ENCODE assay signal across 18 cellular contexts in genomic region chr1:51732701-51733425, GRCh38.
DNase-seq lines count a peak whose midpoint lies in the region; ATAC-seq, FAIRE-seq and TF ChIP-seq lines count a peak whose summit lies in the region.
"Had no signal": no experiment of that assay in that cellular context is flagged by ENCODE, and none has a peak within 500 bp of the region (broad histone marks: within the 10 kb centered on the region; RNA-seq: fewer than 3 reads in every experiment).

No MANE protein-coding gene starts in this region.

- no peaks in the 10 kb centered on the region for H3K9me3 Mint-ChIP-seq in astrocyte (ENCODE audit: unreplicated experiment)
- H3K9me3 Mint-ChIP-seq in natural killer cell = no peaks in the 10 kb centered on the region
- H3K9me3 Mint-ChIP-seq in H9 = no peaks in the 10 kb centered on the region; a peak in 1 of 5 replicates
- H3K9me3 Mint-ChIP-seq in activated T-helper 1 cell treated with anti-CD3 and anti-CD28 coated beads, Interleukin-12 subunit alpha, Interleukin-12 subunit beta, Interleukin-2, Interleukin-4 antibody, amounts not matched to agents 30 ng/mL and 10 ng/mL and 1 ng/mL, durations not matched to agents 14 hours and 24 hours and 36 hours = no peaks in the 10 kb centered on the region
- H3K9me3 Mint-ChIP-seq: activated naive CD4-positive, alpha-beta T cell treated with anti-CD3 and anti-CD28 coated beads, Interleukin-2, amount 50 U/mL, for 72 hours had no signal

- no peak for FAIRE-seq in astrocyte (lab: Jason Lieb, UNC)
- FAIRE-seq: endometrium, GM18507 had no signal

- peaks cover 0 to 87% (median 62%) of the 10 kb centered on the region in 12 donors for H3K4me1 ChIP-seq in heart left ventricle
- peaks cover 30% of the 10 kb centered on the region for H3K4me1 ChIP-seq in astrocyte (ENCODE audit: insufficient read depth, low read length)
- H3K4me1 ChIP-seq in upper lobe of left lung = peaks cover 33 to 63% (median 48%) of the 10 kb centered on the region in 4 donors
- peaks cover 4% of the 10 kb centered on the region; the same call in 1 of the 2 replicates for H3K4me1 ChIP-seq in H9 (ENCODE audit: insufficient read depth, low read length)

- no peak overlapping the region for H3T11ph ChIP-seq in H9 (ENCODE audit: low read length)

- H3K27ac Mint-ChIP-seq in astrocyte (ENCODE audit: unreplicated experiment) = no peak overlapping the region
- H3K27ac Mint-ChIP-seq in natural killer cell = peak overlapping the region; percentile 1 to 15
- H3K27ac Mint-ChIP-seq in H9 = peak overlapping the region in 1 of 3 experiments; percentile 28; a peak in 1 of 7 replicates
- no peak overlapping the region for H3K27ac Mint-ChIP-seq in activated T-helper 1 cell treated with anti-CD3 and anti-CD28 coated beads, Interleukin-12 subunit alpha, Interleukin-12 subunit beta, Interleukin-2, Interleukin-4 antibody, amounts not matched to agents 30 ng/mL and 10 ng/mL and 1 ng/mL, durations not matched to agents 14 hours and 24 hours and 36 hours
- H3K27ac Mint-ChIP-seq: activated CD4-positive, alpha-beta T cell treated with anti-CD3 and anti-CD28 coated beads for 36 hours; activated naive CD4-positive, alpha-beta T cell treated with anti-CD3 and anti-CD28 coated beads, Interleukin-2, amount 50 U/mL, for 72 hours had no signal

- no peak overlapping the region for H3K14ac ChIP-seq in H9 (ENCODE audit: insufficient read depth, low read length)

- no peak overlapping the region for H2BK12ac ChIP-seq in H9 (ENCODE audit: insufficient read length, low read depth, low read length)

- no peak overlapping the region for H2AFZ ChIP-seq in astrocyte (ENCODE audit: low read depth, low read length)
- H2AFZ ChIP-seq in H9 (ENCODE audit: low read length) = no peak overlapping the region

- no peak for TF ChIP-seq EP300 in upper lobe of left lung (IDR thresholded peaks at IDR 0.05)

- no peak overlapping the region for H4K5ac ChIP-seq in H9 (ENCODE audit: insufficient read length, low read depth, low read length)

- H3K9me3 ChIP-seq in heart left ventricle (no peaks in the 10 kb centered on the region), astrocyte (ENCODE audit: insufficient read depth, low read depth, low read length) (no peaks in the 10 kb centered on the region), upper lobe of left lung (no peaks in the 10 kb centered on the region), H9 (ENCODE audit: control insufficient read depth, low read depth, low read length) (no peaks in the 10 kb centered on the region)
- H3K9me3 ChIP-seq: lower lobe of right lung, neutrophil, upper lobe of right lung had no signal

- no peak for DNase-seq in heart left ventricle
- DNase-seq in Right ventricle myocardium superior = no peak
- no peak for DNase-seq in astrocyte (ENCODE audit: low read depth)
- DNase-seq in natural killer cell = no peak
- DNase-seq in upper lobe of left lung = no peak
- no peak for DNase-seq in H9
- no peak for DNase-seq in activated T-helper 1 cell treated with anti-CD3 and anti-CD28 coated beads, Interleukin-12 subunit alpha, Interleukin-12 subunit beta, Interleukin-2, Interleukin-4 antibody, amounts not matched to agents 30 ng/mL and 10 ng/mL and 1 ng/mL, durations not matched to agents 14 hours and 24 hours and 36 hours (ENCODE audit: low spot score)
- DNase-seq in COLO829 (ENCODE audit: low spot score) = no peak
- DNase-seq: activated CD4-positive, alpha-beta T cell treated with anti-CD3 and anti-CD28 coated beads for 36 hours; foreskin fibroblast; lower lobe of right lung; MV-4-11; SHP77; upper lobe of right lung had no signal

- H4K91ac ChIP-seq in H9 (ENCODE audit: insufficient read length, low read depth, low read length) = no peak overlapping the region

- H3K79me1 ChIP-seq in H9 (ENCODE audit: insufficient read depth, low read depth, low read length, poor library complexity, severe bottlenecking) = peaks cover 7% of the 10 kb centered on the region

- no peak overlapping the region for H3K18ac ChIP-seq in H9 (ENCODE audit: insufficient read length, low read depth, low read length)

- no peak overlapping the region for H3K4me3 ChIP-seq in heart left ventricle
- H3K4me3 ChIP-seq in astrocyte (ENCODE audit: insufficient read depth, low read depth, low read length) = no peak overlapping the region
- H3K4me3 ChIP-seq in upper lobe of left lung = no peak overlapping the region
- H3K4me3 ChIP-seq: lower lobe of right lung, upper lobe of right lung had no signal

- TF ChIP-seq POLR2A in heart left ventricle (IDR thresholded peaks at IDR 0.05) = no peak
- TF ChIP-seq POLR2A in upper lobe of left lung (IDR thresholded peaks at IDR 0.05) = no peak

- H2BK5ac ChIP-seq in H9 (ENCODE audit: insufficient read length, low read length) = no peak overlapping the region

- H3K27ac ChIP-seq in heart left ventricle (peak overlapping the region in 7 of 12 donors; percentile 6 to 50 (median 28)), astrocyte (ENCODE audit: low read depth, low read length) (no peak overlapping the region), upper lobe of left lung (peak overlapping the region; percentile 31 to 62 (median 36)), H9 (ENCODE audit: insufficient read length, low read depth, low read length) (no peak overlapping the region)
- H3K27ac ChIP-seq: lower lobe of right lung, neutrophil, upper lobe of right lung had no signal

- H2BK120ac ChIP-seq in H9 (ENCODE audit: low read depth, low read length, poor library complexity, severe bottlenecking) = no peak overlapping the region

- H3K23me2 ChIP-seq in H9 (ENCODE audit: insufficient read length, low read depth, low read length, poor library complexity, severe bottlenecking) = peaks cover 7% of the 10 kb centered on the region

- H3K23ac ChIP-seq in H9 (ENCODE audit: insufficient read length, low read depth, low read length) = no peak overlapping the region

- intact Hi-C loops in heart left ventricle (cut with DNase I) (loop anchor here in 2 of 10 donors (10.0 kb wide), 1 partner anchor 68 kb away; no protein-coding TSS in a partner anchor), Right ventricle myocardium superior (cut with DNase I) (no loop called here), natural killer cell (cut with micrococcal nuclease) (no loop called here)
- intact Hi-C loops in activated T-helper 1 cell treated with anti-CD3 and anti-CD28 coated beads, Interleukin-12 subunit alpha, Interleukin-12 subunit beta, Interleukin-2, Interleukin-4 antibody, amounts not matched to agents 30 ng/mL and 10 ng/mL and 1 ng/mL, durations not matched to agents 14 hours and 24 hours and 36 hours (cut with micrococcal nuclease) = loop anchor here (5.0 kb wide), 1 partner anchor 496 kb away; the partner anchor contains the start of gene RNF11

- H2BK20ac ChIP-seq in H9 (ENCODE audit: low read depth, low read length, poor library complexity, severe bottlenecking) = no peak overlapping the region

- no peak for TF ChIP-seq CTCF in heart left ventricle (IDR thresholded peaks at IDR 0.05)
- no peak for TF ChIP-seq CTCF in astrocyte (IDR thresholded peaks at IDR 0.05; ENCODE audit: insufficient read depth, low read depth, low read length)
- no peak for TF ChIP-seq CTCF in natural killer cell (IDR thresholded peaks at IDR 0.05)
- TF ChIP-seq CTCF in upper lobe of left lung (IDR thresholded peaks at IDR 0.05) = no peak
- TF ChIP-seq CTCF in H9 (conservative IDR thresholded peaks at IDR 0.05) = no peak

- no peak overlapping the region for H3K4ac ChIP-seq in H9 (ENCODE audit: low read depth, low read length)

- H2AK5ac ChIP-seq in H9 (ENCODE audit: insufficient read length, low read length) = no peak overlapping the region

- H4K20me1 ChIP-seq in astrocyte (ENCODE audit: insufficient read depth, low read length) (peaks cover 35% of the 10 kb centered on the region), H9 (ENCODE audit: control insufficient read depth, insufficient read depth, insufficient read length) (no peaks in the 10 kb centered on the region)

- H3K9ac ChIP-seq in astrocyte (ENCODE audit: low read length) (no peak overlapping the region), H9 (ENCODE audit: extremely low read depth, insufficient read length, low read length) (no peak overlapping the region)

- H3K36me3 ChIP-seq in heart left ventricle (no peaks in the 10 kb centered on the region), astrocyte (ENCODE audit: insufficient read depth, low read length) (no peaks in the 10 kb centered on the region), upper lobe of left lung (no peaks in the 10 kb centered on the region)
- H3K36me3 ChIP-seq: lower lobe of right lung, neutrophil, upper lobe of right lung had no signal

- ATAC-seq in heart left ventricle (no peak), Right ventricle myocardium superior (ENCODE audit: poor library complexity) (no peak), natural killer cell (no peak), upper lobe of left lung (ENCODE audit: low FRiP score in 2 of 2) (no peak)
- ATAC-seq: activated CD4-positive, alpha-beta T cell treated with anti-CD3 and anti-CD28 coated beads for 36 hours; activated naive CD4-positive, alpha-beta T cell treated with anti-CD3 and anti-CD28 coated beads, Interleukin-2, amount 50 U/mL, for 72 hours; lower lobe of right lung; upper lobe of right lung had no signal

- H3K36me3 Mint-ChIP-seq in astrocyte (ENCODE audit: low read depth, unreplicated experiment) (peaks cover 2% of the 10 kb centered on the region), natural killer cell (no peaks in the 10 kb centered on the region), H9 (ENCODE audit: insufficient read depth in 1 of 3, low read depth in 3 of 3) (no peaks in the 10 kb centered on the region)
- peaks cover 2% of the 10 kb centered on the region for H3K36me3 Mint-ChIP-seq in activated T-helper 1 cell treated with anti-CD3 and anti-CD28 coated beads, Interleukin-12 subunit alpha, Interleukin-12 subunit beta, Interleukin-2, Interleukin-4 antibody, amounts not matched to agents 30 ng/mL and 10 ng/mL and 1 ng/mL, durations not matched to agents 14 hours and 24 hours and 36 hours (ENCODE audit: low read depth)

- no peak overlapping the region for H3K4me2 ChIP-seq in astrocyte (ENCODE audit: low read length)
- no peak overlapping the region for H3K4me2 ChIP-seq in H9 (ENCODE audit: insufficient read depth, insufficient read length, low read length)

- H2BK15ac ChIP-seq in H9 (ENCODE audit: low read depth, low read length) = no peak overlapping the region

- H3K79me2 ChIP-seq in astrocyte (ENCODE audit: insufficient read depth, low read length) (peaks cover 78% of the 10 kb centered on the region), H9 (ENCODE audit: insufficient read depth, low read length) (peaks cover 14% of the 10 kb centered on the region; the same call in 1 of the 2 replicates)

- H3K27me3 Mint-ChIP-seq in astrocyte (ENCODE audit: low read depth, unreplicated experiment) (no peaks in the 10 kb centered on the region), natural killer cell (ENCODE audit: low read depth in 2 of 2) (no peaks in the 10 kb centered on the region), H9 (ENCODE audit: low read depth) (no peaks in the 10 kb centered on the region)
- H3K27me3 Mint-ChIP-seq in activated T-helper 1 cell treated with anti-CD3 and anti-CD28 coated beads, Interleukin-12 subunit alpha, Interleukin-12 subunit beta, Interleukin-2, Interleukin-4 antibody, amounts not matched to agents 30 ng/mL and 10 ng/mL and 1 ng/mL, durations not matched to agents 14 hours and 24 hours and 36 hours (ENCODE audit: insufficient read depth) = no peaks in the 10 kb centered on the region
- H3K27me3 Mint-ChIP-seq: activated CD4-positive, alpha-beta T cell treated with anti-CD3 and anti-CD28 coated beads for 36 hours had no signal

- H4K8ac ChIP-seq in H9 (replicated peaks; ENCODE audit: insufficient read length, low read depth, low read length) = no peak overlapping the region

- H3K56ac ChIP-seq in H9 (ENCODE audit: insufficient read length, low read depth, low read length) = no peak overlapping the region

- WGBS in heart left ventricle, 4 donors = 65 to 73% (median 68%) methylated on average over 4 of the region's 4 CpGs
- 70 to 80% methylated on average over 4 of the region's 4 CpGs for WGBS in upper lobe of left lung, 2 donors
- WGBS in H9 (ENCODE audit: extremely low coverage, insufficient read length, low lambda C conversion rate) = no CpG with 5 or more reads among the region's 4 CpGs

- H3K27me3 ChIP-seq in heart left ventricle (no peaks in the 10 kb centered on the region), astrocyte (ENCODE audit: insufficient read depth, low read length) (no peaks in the 10 kb centered on the region), upper lobe of left lung (no peaks in the 10 kb centered on the region), H9 (ENCODE audit: insufficient read depth, low read length) (no peaks in the 10 kb centered on the region)
- H3K27me3 ChIP-seq: neutrophil, upper lobe of right lung had no signal

- H3K4me3 Mint-ChIP-seq in astrocyte (ENCODE audit: unreplicated experiment) = peak overlapping the region; percentile 1
- H3K4me3 Mint-ChIP-seq in natural killer cell = no peak overlapping the region
- H3K4me3 Mint-ChIP-seq in H9 = no peak overlapping the region
- no peak overlapping the region for H3K4me3 Mint-ChIP-seq in activated T-helper 1 cell treated with anti-CD3 and anti-CD28 coated beads, Interleukin-12 subunit alpha, Interleukin-12 subunit beta, Interleukin-2, Interleukin-4 antibody, amounts not matched to agents 30 ng/mL and 10 ng/mL and 1 ng/mL, durations not matched to agents 14 hours and 24 hours and 36 hours
- H3K4me3 Mint-ChIP-seq: activated CD4-positive, alpha-beta T cell treated with anti-CD3 and anti-CD28 coated beads for 36 hours had no signal

- H3K4me1 Mint-ChIP-seq in astrocyte (ENCODE audit: low read depth, unreplicated experiment) (peaks cover 46% of the 10 kb centered on the region), natural killer cell (peaks cover 36 to 45% of the 10 kb centered on the region in 2 donors), H9 (peaks cover 36 to 48% of the 10 kb centered on the region in 2 experiments)
- H3K4me1 Mint-ChIP-seq in activated T-helper 1 cell treated with anti-CD3 and anti-CD28 coated beads, Interleukin-12 subunit alpha, Interleukin-12 subunit beta, Interleukin-2, Interleukin-4 antibody, amounts not matched to agents 30 ng/mL and 10 ng/mL and 1 ng/mL, durations not matched to agents 14 hours and 24 hours and 36 hours (ENCODE audit: low read depth) = peaks cover 47% of the 10 kb centered on the region

Comparison
In these comparisons a context has a peak if more than half of its experiments do, and no peak if none do; other contexts are left out.
1. H3K27ac ChIP-seq: peak in heart left ventricle (7 of 12) and upper lobe of left lung (4 of 4); none in astrocyte (single experiment) and H9 (single experiment).
2. H3K27ac Mint-ChIP-seq: peak in natural killer cell (2 of 2); none in astrocyte (single experiment) and activated T-helper 1 cell treated with anti-CD3 and anti-CD28 coated beads, Interleukin-12 subunit alpha, Interleukin-12 subunit beta, Interleukin-2, Interleukin-4 antibody, amounts not matched to agents 30 ng/mL and 10 ng/mL and 1 ng/mL, durations not matched to agents 14 hours and 24 hours and 36 hours (single experiment).